In genomic region chr2:32965523-32966171, GRCh38 we compare ENCODE assay signal across 16 cellular contexts. TPM values are rescaled to one million over a fixed set of nuclear protein-coding genes. Genes with fewer than 3 reads are reported as not detected.
"Had no signal": no experiment of that assay in that cellular context is flagged by ENCODE, and none has a peak within 500 bp of the region (broad histone marks: within the 10 kb centered on the region; RNA-seq: fewer than 3 reads in every experiment).

No MANE protein-coding gene starts in this region.

- H3K4me1 ChIP-seq: left lung, stomach had no signal

- ATAC-seq: effector memory CD8-positive, alpha-beta T cell; left lung; mucosa of descending colon; naive thymus-derived CD4-positive, alpha-beta T cell had no signal

- H3K27me3 ChIP-seq: brain microvascular endothelial cell, hepatocyte, left lung, stomach had no signal

- H3K27ac ChIP-seq: brain microvascular endothelial cell, hepatocyte, left lung, stomach, thoracic aorta had no signal

- H3K4me2 ChIP-seq: hepatocyte had no signal

- H3K4me3 ChIP-seq: hepatocyte, left lung, mucosa of descending colon, stomach, thoracic aorta had no signal

- H2AFZ ChIP-seq: hepatocyte had no signal

- H3K9me3 ChIP-seq: left lung, mucosa of descending colon, stomach, thoracic aorta had no signal

- DNase-seq: activated CD4-positive, CD25-positive, alpha-beta regulatory T cell treated with anti-CD3 and anti-CD28 coated beads, Interleukin-2, amount 50 U/mL, for 72 hours; activated naive CD4-positive, alpha-beta T cell; activated naive CD8-positive, alpha-beta T cell treated with anti-CD3 and anti-CD28 coated beads, Interleukin-2, amount 10 ng/mL, durations not matched to agents 7 days and 5 days; brain microvascular endothelial cell; cerebellar nuclear complex; effector memory CD8-positive, alpha-beta T cell; islet precursor cell; left lung; mucosa of descending colon; naive thymus-derived CD4-positive, alpha-beta T cell; stimulated activated CD4-positive, alpha-beta T cell treated with anti-CD3 and anti-CD28 coated beads, Interleukin-12 subunit alpha, Interleukin-12 subunit beta, amount 100 ng/mL, for 4 hours; stimulated activated CD4-positive, alpha-beta T cell treated with anti-CD3 and anti-CD28 coated beads, Interleukin-2, amount 100 ng/mL, for 24 hours; stomach; T-helper 9 cell had no signal

- H3K36me3 ChIP-seq: brain microvascular endothelial cell, left lung, stomach, thoracic aorta had no signal

RNA-seq across cellular contexts. Expression of gene LTBP1, which starts 18.9 kb away (rescaled TPM):
- polyA plus RNA-seq: naive thymus-derived CD4-positive, alpha-beta T cell had no signal
